In genomic region chr18:12059334-12060181, GRCh38 we compare ENCODE assay signal across 25 cellular contexts. TPM values are rescaled to one million over a fixed set of nuclear protein-coding genes. Genes with fewer than 3 reads are reported as not detected.
A peak's percentile ranks its signal among the peaks of the same experiment; 100 is the strongest.
DNase-seq lines count a peak whose midpoint lies in the region; ATAC-seq and TF ChIP-seq lines count a peak whose summit lies in the region.
"Had no signal": no experiment of that assay in that cellular context is flagged by ENCODE, and none has a peak within 500 bp of the region (broad histone marks: within the 10 kb centered on the region; RNA-seq: fewer than 3 reads in every experiment).

No MANE protein-coding gene starts in this region.

- H3K27ac ChIP-seq in DND-41 (ENCODE audit: low read length) (no peak overlapping the region), trophoblast cell (ENCODE audit: low read depth, low read length) (no peak overlapping the region), RWPE1 (no peak overlapping the region)
- no peak overlapping the region for H3K27ac ChIP-seq in CD8-positive, alpha-beta memory T cell (ENCODE audit: low read depth, low read length)
- H3K27ac ChIP-seq: coronary artery, heart right ventricle, KMS-11 had no signal

- CTCF ChIA-PET in CD8-positive, alpha-beta memory T cell (lab: Charles Lee), result no interaction called here
- CTCF ChIA-PET in RWPE1 (lab: Yijun Ruan, JAX), result interaction anchor here (0.7 to 1.1 kb wide), 2 partner anchors 9 to 213 kb away, joined by 4 read pairs; no protein-coding TSS in a partner anchor

- H2BK120ac ChIP-seq in trophoblast cell (ENCODE audit: insufficient read depth, low read length, poor library complexity), result no peak overlapping the region

- H2BK12ac ChIP-seq in trophoblast cell (ENCODE audit: low read length), result no peak overlapping the region

- no CpG with 5 or more reads among the region's 16 CpGs for WGBS in trophoblast cell (ENCODE audit: extremely low coverage, insufficient coverage, insufficient read length)

- ATAC-seq in DND-41 (ENCODE audit: insufficient read depth, low read depth) (peak; percentile 37; the same call in 1 of the 3 replicates), sciatic nerve (no peak)
- no peak for ATAC-seq in activated T-cell treated with anti-CD3 and anti-CD28 coated beads, Interleukin-2, amount 50 U/mL, for 4 hours

- H3K36me3 ChIP-seq in DND-41 (ENCODE audit: insufficient read depth, low read length) (no peaks in the 10 kb centered on the region), trophoblast cell (ENCODE audit: control insufficient read depth in 1 of 2, insufficient read depth in 2 of 2, low read length in 2 of 2) (no peaks in the 10 kb centered on the region)
- no peaks in the 10 kb centered on the region for H3K36me3 ChIP-seq in CD8-positive, alpha-beta memory T cell (ENCODE audit: insufficient read depth, low read length)
- H3K36me3 ChIP-seq: heart right ventricle had no signal

- H3K27me3 ChIP-seq in DND-41 (ENCODE audit: insufficient read depth, low read length, poor library complexity), result peaks cover 6% of the 10 kb centered on the region
- H3K27me3 ChIP-seq in trophoblast cell (ENCODE audit: insufficient read depth, low read length), result no peaks in the 10 kb centered on the region
- H3K27me3 ChIP-seq in CD8-positive, alpha-beta memory T cell (ENCODE audit: insufficient read depth, low read length, poor library complexity, severe bottlenecking), result no peaks in the 10 kb centered on the region
- H3K27me3 ChIP-seq: heart right ventricle had no signal

- H4K20me1 ChIP-seq in DND-41 (ENCODE audit: insufficient read depth, low read length), result no peaks in the 10 kb centered on the region

- no peak overlapping the region for H4K12ac ChIP-seq in trophoblast cell (ENCODE audit: low read depth, low read length)

- no peaks in the 10 kb centered on the region for H3K79me1 ChIP-seq in trophoblast cell (ENCODE audit: low read length)

- H3K36me3 Mint-ChIP-seq in CD8-positive, alpha-beta memory T cell, result no peaks in the 10 kb centered on the region
- H3K36me3 Mint-ChIP-seq in activated T-cell treated with anti-CD3 and anti-CD28 coated beads, Interleukin-2, amount 50 U/mL, for 4 hours (ENCODE audit: insufficient read depth), result no peaks in the 10 kb centered on the region

- H3K27me3 Mint-ChIP-seq in CD8-positive, alpha-beta memory T cell, result peaks cover 0 to 4% of the 10 kb centered on the region in 2 donors
- H3K27me3 Mint-ChIP-seq in activated T-cell treated with anti-CD3 and anti-CD28 coated beads, Interleukin-2, amount 50 U/mL, for 4 hours (ENCODE audit: low read depth), result peaks cover 3% of the 10 kb centered on the region

- H3K27ac Mint-ChIP-seq in CD8-positive, alpha-beta memory T cell, result no peak overlapping the region

- H3K4me3 Mint-ChIP-seq in CD8-positive, alpha-beta memory T cell, result no peak overlapping the region
- H3K4me3 Mint-ChIP-seq in activated T-cell treated with anti-CD3 and anti-CD28 coated beads, Interleukin-2, amount 50 U/mL, for 4 hours, result no peak overlapping the region
- H3K4me3 Mint-ChIP-seq: neural crest cell had no signal

- H3K4me1 Mint-ChIP-seq in CD8-positive, alpha-beta memory T cell, result no peaks in the 10 kb centered on the region
- no peaks in the 10 kb centered on the region for H3K4me1 Mint-ChIP-seq in activated T-cell treated with anti-CD3 and anti-CD28 coated beads, Interleukin-2, amount 50 U/mL, for 4 hours (ENCODE audit: low read depth)
- H3K4me1 Mint-ChIP-seq: neural crest cell had no signal

- H2BK5ac ChIP-seq in trophoblast cell (ENCODE audit: low read depth, low read length, poor library complexity), result no peak overlapping the region

- H3K4me1 ChIP-seq in DND-41 (ENCODE audit: insufficient read depth, low read length) (no peaks in the 10 kb centered on the region), trophoblast cell (ENCODE audit: control insufficient read depth in 1 of 2, insufficient read depth in 2 of 2, low read length in 2 of 2) (no peaks in the 10 kb centered on the region)
- H3K4me1 ChIP-seq in CD8-positive, alpha-beta memory T cell (ENCODE audit: insufficient read depth, low read length), result no peaks in the 10 kb centered on the region
- H3K4me1 ChIP-seq: Caco-2 had no signal

- H3K23ac ChIP-seq in trophoblast cell (ENCODE audit: low read length), result no peak overlapping the region

- POLR2A ChIA-PET in CD8-positive, alpha-beta memory T cell (lab: Charles Lee), result no interaction called here
- POLR2A ChIA-PET in RWPE1 (lab: Yijun Ruan, JAX; ENCODE audit: low non-redundant PET), result no interaction called here

- H3K14ac ChIP-seq in trophoblast cell (ENCODE audit: low read length), result no peak overlapping the region

- H3K4ac ChIP-seq in trophoblast cell (ENCODE audit: low read depth, low read length), result no peak overlapping the region

- H3K9ac ChIP-seq in DND-41 (ENCODE audit: low read depth, low read length) (no peak overlapping the region), trophoblast cell (ENCODE audit: low read length) (no peak overlapping the region)
- H3K9ac ChIP-seq: KMS-11 had no signal

- no peak overlapping the region for H2AFZ ChIP-seq in DND-41 (ENCODE audit: low read depth, low read length)
- no peak overlapping the region for H2AFZ ChIP-seq in trophoblast cell (ENCODE audit: insufficient read depth, low read length, poor library complexity)

- H3K4me2 ChIP-seq in DND-41 (ENCODE audit: insufficient read depth, low read length), result no peak overlapping the region
- H3K4me2 ChIP-seq in trophoblast cell (ENCODE audit: low read length), result no peak overlapping the region
- H3K4me2 ChIP-seq: KMS-11, smooth muscle cell had no signal

- H4K8ac ChIP-seq in trophoblast cell (ENCODE audit: low read depth, low read length), result no peak overlapping the region

- H3K79me2 ChIP-seq in DND-41 (ENCODE audit: insufficient read depth, low read length) (no peaks in the 10 kb centered on the region), trophoblast cell (ENCODE audit: control insufficient read depth, insufficient read depth, low read length, poor library complexity) (no peaks in the 10 kb centered on the region)

- no peak overlapping the region for H2AK5ac ChIP-seq in trophoblast cell (ENCODE audit: low read length)

- no peaks in the 10 kb centered on the region for H3K9me3 ChIP-seq in DND-41 (ENCODE audit: insufficient read depth, low read length, severe bottlenecking)
- H3K9me3 ChIP-seq in trophoblast cell (ENCODE audit: insufficient read depth, low read depth, low read length), result no peaks in the 10 kb centered on the region
- no peaks in the 10 kb centered on the region for H3K9me3 ChIP-seq in CD8-positive, alpha-beta memory T cell (ENCODE audit: low read length)
- H3K9me3 ChIP-seq: Caco-2, heart right ventricle had no signal

- no peaks in the 10 kb centered on the region for H3K9me3 Mint-ChIP-seq in CD8-positive, alpha-beta memory T cell
- H3K9me3 Mint-ChIP-seq in activated T-cell treated with anti-CD3 and anti-CD28 coated beads, Interleukin-2, amount 50 U/mL, for 4 hours, result no peaks in the 10 kb centered on the region
- H3K9me3 Mint-ChIP-seq: neural crest cell had no signal

- no peak for TF ChIP-seq CTCF in DND-41 (IDR thresholded peaks at IDR 0.05; ENCODE audit: borderline replicate concordance, extremely low read depth, low read length, poor library complexity, severe bottlenecking)
- no peak for TF ChIP-seq CTCF in RWPE1 (conservative IDR thresholded peaks at IDR 0.05; ENCODE audit: low read depth)

- intact Hi-C loops in sciatic nerve (cut with DNase I), result no loop called here

- no peak for DNase-seq in DND-41
- peak; percentile 35 for DNase-seq in NCI-H1048 (lab: John Stamatoyannopoulos, UW)
- DNase-seq in SK-N-DZ (ENCODE audit: low spot score), result peak; percentile 64
- DNase-seq in trophoblast cell, result no peak
- DNase-seq in CD8-positive, alpha-beta memory T cell, result no peak
- DNase-seq in RWPE1 (ENCODE audit: low spot score), result no peak
- DNase-seq in sciatic nerve (ENCODE audit: low spot score), result no peak
- DNase-seq in activated T-cell treated with anti-CD3 and anti-CD28 coated beads, Interleukin-2, amount 50 U/mL, for 4 hours, result no peak
- DNase-seq: activated CD4-positive, alpha-beta T cell treated with anti-CD3 and anti-CD28 coated beads, Interleukin-2, amount 50 U/mL, for 1 hour; activated CD8-positive, alpha-beta memory T cell treated with anti-CD3 and anti-CD28 coated beads, Interleukin-2, amount 50 U/mL, for 4 hours; Caco-2; heart right ventricle; NCI-H1092; NCI-H2029; NCI-H524 treated with DMSO at 0.1 percent for 48 hours; stimulated activated CD4-positive, alpha-beta T cell treated with anti-CD3 and anti-CD28 coated beads, Interleukin-4, amount 100 ng/mL, for 1 hour; T-helper 2 cell had no signal

- no peak overlapping the region for H3K4me3 ChIP-seq in DND-41 (ENCODE audit: low read depth in 1 of 2, low read length in 2 of 2)
- H3K4me3 ChIP-seq in trophoblast cell (ENCODE audit: low read depth, low read length), result peak overlapping the region; percentile 5
- no peak overlapping the region for H3K4me3 ChIP-seq in CD8-positive, alpha-beta memory T cell (ENCODE audit: low read length)
- H3K4me3 ChIP-seq: coronary artery, heart right ventricle, smooth muscle cell had no signal

- no peak overlapping the region for H3K18ac ChIP-seq in trophoblast cell (ENCODE audit: low read length)

- H4K91ac ChIP-seq in trophoblast cell (ENCODE audit: low read depth, low read length), result no peak overlapping the region

RNA-seq across cellular contexts. Expression of gene ANKRD62, which starts 34.1 kb away (rescaled TPM):
- polyA plus RNA-seq in SK-N-DZ (2014; cell fraction: cytosol; rRNA removed), result 0.05 and 0.18 TPM in 2 replicates
- polyA plus RNA-seq in SK-N-DZ (2014; cell fraction: nucleus; rRNA removed), result 0.09 and 0.13 TPM in 2 replicates
- not detected in 2 replicates for polyA plus RNA-seq in trophoblast cell (2013)
- total RNA-seq in CD8-positive, alpha-beta memory T cell, result not detected
- polyA plus RNA-seq in CD8-positive, alpha-beta memory T cell, result not detected
- total RNA-seq in sciatic nerve, result not detected
- total RNA-seq in activated T-cell treated with anti-CD3 and anti-CD28 coated beads, Interleukin-2, amount 50 U/mL, for 4 hours, result not detected
- total RNA-seq: Caco-2, G401, heart right ventricle, mucosa of gallbladder, neural crest cell, smooth muscle cell, ureter had no signal
- polyA plus RNA-seq: heart right ventricle, liver, smooth muscle cell had no signal

Comparison
In these comparisons a context has a peak if more than half of its experiments do, and no peak if none do; other contexts are left out.
1. DNase-seq: peak in NCI-H1048 (single experiment) and SK-N-DZ (single experiment); none in DND-41 (single experiment), trophoblast cell (0 of 2), CD8-positive, alpha-beta memory T cell (0 of 5), RWPE1 (single experiment), sciatic nerve (single experiment) and activated T-cell treated with anti-CD3 and anti-CD28 coated beads, Interleukin-2, amount 50 U/mL, for 4 hours (single experiment).